Comparison of ENCODE assay signal across 10 cellular contexts in the genomic region with DNA sequence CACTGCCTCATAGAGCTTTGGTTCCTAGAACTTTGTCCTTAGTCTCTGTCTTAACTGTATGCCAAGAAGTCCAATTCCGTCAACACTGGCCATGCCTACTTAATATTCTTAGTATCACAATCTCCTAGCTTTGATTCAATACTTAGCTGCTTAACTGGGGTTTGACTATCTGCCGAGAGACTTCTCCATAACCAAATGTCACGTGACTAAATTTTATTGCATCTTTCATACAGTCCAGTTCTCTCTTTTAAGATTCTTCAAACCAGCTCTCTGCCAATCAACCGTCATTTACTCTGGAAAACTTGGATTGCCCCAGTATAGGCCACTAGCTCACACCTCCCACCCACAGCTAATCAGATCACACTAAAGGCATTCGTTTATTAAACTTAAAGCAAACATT.
"Had no signal": no experiment of that assay in that cellular context is flagged by ENCODE, and none has a peak within 500 bp of the region (broad histone marks: within the 10 kb centered on the region; RNA-seq: fewer than 3 reads in every experiment).

No MANE protein-coding gene starts in this region.

- H3K36me3 ChIP-seq: HAP-1 had no signal

- H3K4me1 ChIP-seq: HAP-1 had no signal

- H3K9me3 ChIP-seq: HAP-1 had no signal

- H3K9ac ChIP-seq: GM23248 had no signal

- H2AFZ ChIP-seq: GM23248 had no signal

- ATAC-seq: HCT116 had no signal

- H3K4me3 ChIP-seq: GM23248, HAP-1 had no signal

- H3K27ac ChIP-seq: GM23248, HL-60 had no signal

- DNase-seq: GM23248, GOT3, H7, HFFc6, IMR-90, Kasumi-1, KBM-7 had no signal
